ENCODE assay signal across 1 cellular context in the genomic region with DNA sequence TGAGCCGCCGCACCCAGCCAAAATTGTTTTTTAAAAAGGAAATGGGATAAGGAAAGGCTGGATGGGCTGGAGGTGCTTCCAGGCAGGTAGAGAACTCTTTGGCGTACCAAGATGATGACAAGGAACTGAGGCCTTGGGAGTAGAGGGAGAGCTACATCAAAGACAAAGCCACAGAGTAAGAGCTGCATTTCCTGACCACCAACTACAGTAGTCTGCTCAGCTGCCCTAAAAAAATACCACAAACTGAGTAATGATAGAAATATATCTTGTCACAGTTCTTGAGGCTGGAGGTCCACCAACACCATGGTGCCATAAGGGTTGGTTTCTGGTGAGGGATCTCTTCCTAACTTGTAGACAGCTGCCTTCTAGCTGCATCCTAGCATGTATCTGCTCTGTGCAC.
TF ChIP-seq lines count a peak whose summit lies in the region.

No MANE protein-coding gene starts in this region.

TF ChIP-seq in GM23338, 12 proteins besides CTCF, POLR2A, EP300 and RAD21:
- TF ChIP-seq EZH2phosphoT487 (IDR thresholded peaks at IDR 0.05; ENCODE audit: unreplicated experiment) = no peak
- TF ChIP-seq ZNF114 (CRISPR knock-in tag; IDR thresholded peaks at IDR 0.05) = no peak
- TF ChIP-seq CREB1 (CRISPR knock-in tag; IDR thresholded peaks at IDR 0.05; ENCODE audit: low read depth) = no peak
- no peak for TF ChIP-seq POLR2AphosphoS5 (IDR thresholded peaks at IDR 0.05; ENCODE audit: low read depth)
- no peak for TF ChIP-seq ZNF462 (CRISPR knock-in tag; IDR thresholded peaks at IDR 0.05)
- TF ChIP-seq ZNF331 (CRISPR knock-in tag; IDR thresholded peaks at IDR 0.05; ENCODE audit: low read depth) = no peak
- TF ChIP-seq, protein P1, sequence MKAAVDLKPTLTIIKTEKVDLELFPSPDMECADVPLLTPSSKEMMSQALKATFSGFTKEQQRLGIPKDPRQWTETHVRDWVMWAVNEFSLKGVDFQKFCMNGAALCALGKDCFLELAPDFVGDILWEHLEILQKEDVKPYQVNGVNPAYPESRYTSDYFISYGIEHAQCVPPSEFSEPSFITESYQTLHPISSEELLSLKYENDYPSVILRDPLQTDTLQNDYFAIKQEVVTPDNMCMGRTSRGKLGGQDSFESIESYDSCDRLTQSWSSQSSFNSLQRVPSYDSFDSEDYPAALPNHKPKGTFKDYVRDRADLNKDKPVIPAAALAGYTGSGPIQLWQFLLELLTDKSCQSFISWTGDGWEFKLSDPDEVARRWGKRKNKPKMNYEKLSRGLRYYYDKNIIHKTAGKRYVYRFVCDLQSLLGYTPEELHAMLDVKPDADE (IDR thresholded peaks at IDR 0.05) = no peak
- no peak for TF ChIP-seq NANOG (IDR thresholded peaks at IDR 0.05; ENCODE audit: borderline replicate concordance)
- TF ChIP-seq JUNB (IDR thresholded peaks at IDR 0.05; ENCODE audit: unreplicated experiment) = no peak
- TF ChIP-seq, protein P2, sequence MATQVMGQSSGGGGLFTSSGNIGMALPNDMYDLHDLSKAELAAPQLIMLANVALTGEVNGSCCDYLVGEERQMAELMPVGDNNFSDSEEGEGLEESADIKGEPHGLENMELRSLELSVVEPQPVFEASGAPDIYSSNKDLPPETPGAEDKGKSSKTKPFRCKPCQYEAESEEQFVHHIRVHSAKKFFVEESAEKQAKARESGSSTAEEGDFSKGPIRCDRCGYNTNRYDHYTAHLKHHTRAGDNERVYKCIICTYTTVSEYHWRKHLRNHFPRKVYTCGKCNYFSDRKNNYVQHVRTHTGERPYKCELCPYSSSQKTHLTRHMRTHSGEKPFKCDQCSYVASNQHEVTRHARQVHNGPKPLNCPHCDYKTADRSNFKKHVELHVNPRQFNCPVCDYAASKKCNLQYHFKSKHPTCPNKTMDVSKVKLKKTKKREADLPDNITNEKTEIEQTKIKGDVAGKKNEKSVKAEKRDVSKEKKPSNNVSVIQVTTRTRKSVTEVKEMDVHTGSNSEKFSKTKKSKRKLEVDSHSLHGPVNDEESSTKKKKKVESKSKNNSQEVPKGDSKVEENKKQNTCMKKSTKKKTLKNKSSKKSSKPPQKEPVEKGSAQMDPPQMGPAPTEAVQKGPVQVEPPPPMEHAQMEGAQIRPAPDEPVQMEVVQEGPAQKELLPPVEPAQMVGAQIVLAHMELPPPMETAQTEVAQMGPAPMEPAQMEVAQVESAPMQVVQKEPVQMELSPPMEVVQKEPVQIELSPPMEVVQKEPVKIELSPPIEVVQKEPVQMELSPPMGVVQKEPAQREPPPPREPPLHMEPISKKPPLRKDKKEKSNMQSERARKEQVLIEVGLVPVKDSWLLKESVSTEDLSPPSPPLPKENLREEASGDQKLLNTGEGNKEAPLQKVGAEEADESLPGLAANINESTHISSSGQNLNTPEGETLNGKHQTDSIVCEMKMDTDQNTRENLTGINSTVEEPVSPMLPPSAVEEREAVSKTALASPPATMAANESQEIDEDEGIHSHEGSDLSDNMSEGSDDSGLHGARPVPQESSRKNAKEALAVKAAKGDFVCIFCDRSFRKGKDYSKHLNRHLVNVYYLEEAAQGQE (IDR thresholded peaks at IDR 0.05; ENCODE audit: unreplicated experiment) = no peak
- TF ChIP-seq STAT1 (IDR thresholded peaks at IDR 0.05; ENCODE audit: unreplicated experiment) = no peak
- TF ChIP-seq EZH2 (IDR thresholded peaks at IDR 0.05; ENCODE audit: low read depth, unreplicated experiment) = no peak
